In genomic region chr16:69724981-69725479, GRCh38 we compare ENCODE assay signal across 9 cellular contexts. TPM values are rescaled to one million over a fixed set of nuclear protein-coding genes. Genes with fewer than 3 reads are reported as not detected.
DNase-seq lines count a peak whose midpoint lies in the region; ATAC-seq and TF ChIP-seq lines count a peak whose summit lies in the region.
"Had no signal": no experiment of that assay in that cellular context is flagged by ENCODE, and none has a peak within 500 bp of the region (broad histone marks: within the 10 kb centered on the region; RNA-seq: fewer than 3 reads in every experiment).

No MANE protein-coding gene starts in this region.

- no peak for DNase-seq in CD4-positive, alpha-beta T cell
- DNase-seq in LHCN-M2 (ENCODE audit: low read depth) (peak; percentile 72), coronary artery (ENCODE audit: low spot score) (no peak), NCI-H446 treated with DMSO at 0.1 percent for 48 hours (lab: John Stamatoyannopoulos, UW) (no peak), NCI-H128 (lab: John Stamatoyannopoulos, UW; ENCODE audit: unreplicated experiment) (no peak), MM.1S (no peak), NCI-H1105 (lab: John Stamatoyannopoulos, UW) (no peak)
- no peak for DNase-seq in natural killer cell treated with Interleukin-12 subunit alpha and Interleukin-12 subunit beta and Interleukin-15 and Interleukin-18, amount 100 ng/mL, for 72 hours (ENCODE audit: low spot score)
- DNase-seq: Kasumi-1 had no signal

- no peaks in the 10 kb centered on the region for H3K9me2 ChIP-seq in MM.1S (replicated peaks; ENCODE audit: insufficient read depth, low read length)

- CTCF ChIA-PET in CD4-positive, alpha-beta T cell (lab: Charles Lee): interaction anchor here (0.6 to 2.8 kb wide), 3 partner anchors 30 to 443 kb away, joined by 3 to 11 read pairs (median 3); partner anchors contain the start of gene NOB1

- H3K27me3 Mint-ChIP-seq in CD4-positive, alpha-beta T cell: no peaks in the 10 kb centered on the region
- H3K27me3 Mint-ChIP-seq in natural killer cell treated with Interleukin-12 subunit alpha and Interleukin-12 subunit beta and Interleukin-15 and Interleukin-18, amount 100 ng/mL, for 72 hours: no peaks in the 10 kb centered on the region

- no peak overlapping the region for H3K4me2 ChIP-seq in MM.1S (ENCODE audit: low read depth, low read length)

- peak overlapping the region; percentile 48 for H3K4me3 Mint-ChIP-seq in CD4-positive, alpha-beta T cell
- H3K4me3 Mint-ChIP-seq in natural killer cell treated with Interleukin-12 subunit alpha and Interleukin-12 subunit beta and Interleukin-15 and Interleukin-18, amount 100 ng/mL, for 72 hours: peak overlapping the region; percentile 52

- no peak for TF ChIP-seq CTCF in CD4-positive, alpha-beta T cell (IDR thresholded peaks at IDR 0.05)
- TF ChIP-seq CTCF in coronary artery (IDR thresholded peaks at IDR 0.05) (no peak), MM.1S (IDR thresholded peaks at IDR 0.05; ENCODE audit: low read length) (no peak)

- no peak overlapping the region for H3K9ac ChIP-seq in MM.1S (ENCODE audit: low read length)

- intact Hi-C loops in CD4-positive, alpha-beta T cell (cut with DNase I, micrococcal nuclease): loop anchor here in 1 of 2 experiments (1.0 kb wide), 1 partner anchor 16 kb away; no protein-coding TSS in a partner anchor

- no peaks in the 10 kb centered on the region for H3K27me3 ChIP-seq in CD4-positive, alpha-beta T cell (ENCODE audit: control insufficient read depth, insufficient read depth, low read length)
- no peaks in the 10 kb centered on the region for H3K27me3 ChIP-seq in MM.1S (replicated peaks; ENCODE audit: insufficient read depth, low read length)

- POLR2A ChIA-PET in CD4-positive, alpha-beta T cell (lab: Charles Lee): interaction anchor here (0.8 to 5.9 kb wide), 2 partner anchors 29 to 38 kb away, joined by 3 to 62 read pairs; partner anchors contain the start of gene NOB1

- no peaks in the 10 kb centered on the region for H3K79me2 ChIP-seq in MM.1S (ENCODE audit: low read length)

- H3K4me1 ChIP-seq in MM.1S (ENCODE audit: low read length): peaks cover 15% of the 10 kb centered on the region

- H3K27ac Mint-ChIP-seq in CD4-positive, alpha-beta T cell: peak overlapping the region; percentile 84
- H3K27ac Mint-ChIP-seq in natural killer cell treated with Interleukin-12 subunit alpha and Interleukin-12 subunit beta and Interleukin-15 and Interleukin-18, amount 100 ng/mL, for 72 hours: peak overlapping the region in 1 of 2 donors; percentile 97

- H2AFZ ChIP-seq in MM.1S (ENCODE audit: low read length): no peak overlapping the region

- H3K36me3 Mint-ChIP-seq in CD4-positive, alpha-beta T cell (ENCODE audit: low read depth): no peaks in the 10 kb centered on the region
- no peaks in the 10 kb centered on the region for H3K36me3 Mint-ChIP-seq in natural killer cell treated with Interleukin-12 subunit alpha and Interleukin-12 subunit beta and Interleukin-15 and Interleukin-18, amount 100 ng/mL, for 72 hours

- H4K20me1 ChIP-seq in MM.1S (ENCODE audit: insufficient read depth, low read length): no peaks in the 10 kb centered on the region

- H3K36me3 ChIP-seq in MM.1S (replicated peaks; ENCODE audit: insufficient read depth, low read length): no peaks in the 10 kb centered on the region

- peaks cover 3% of the 10 kb centered on the region; the same call in 1 of the 2 replicates for H3F3A ChIP-seq in MM.1S (ENCODE audit: insufficient read depth, low read length)

- H3K27ac ChIP-seq in CD4-positive, alpha-beta T cell (ENCODE audit: low read depth, low read length): no peak overlapping the region
- H3K27ac ChIP-seq in coronary artery (peak overlapping the region in 1 of 2 donors; percentile 88), MM.1S (ENCODE audit: low read length) (no peak overlapping the region)

- ATAC-seq in CD4-positive, alpha-beta T cell (ENCODE audit: poor library complexity): no peak
- no peak for ATAC-seq in natural killer cell treated with Interleukin-12 subunit alpha and Interleukin-12 subunit beta and Interleukin-15 and Interleukin-18, amount 100 ng/mL, for 72 hours

- no peaks in the 10 kb centered on the region for H3K9me3 Mint-ChIP-seq in CD4-positive, alpha-beta T cell
- H3K9me3 Mint-ChIP-seq in natural killer cell treated with Interleukin-12 subunit alpha and Interleukin-12 subunit beta and Interleukin-15 and Interleukin-18, amount 100 ng/mL, for 72 hours: no peaks in the 10 kb centered on the region

- H3K4me3 ChIP-seq in coronary artery: peak overlapping the region; percentile 77
- no peak overlapping the region for H3K4me3 ChIP-seq in MM.1S (ENCODE audit: low read length)

- H3K4me1 Mint-ChIP-seq in CD4-positive, alpha-beta T cell (ENCODE audit: low read depth): peaks cover 22% of the 10 kb centered on the region
- H3K4me1 Mint-ChIP-seq in natural killer cell treated with Interleukin-12 subunit alpha and Interleukin-12 subunit beta and Interleukin-15 and Interleukin-18, amount 100 ng/mL, for 72 hours (ENCODE audit: low read depth in 2 of 2): peaks cover 21 to 24% of the 10 kb centered on the region in 2 donors

- H3K9me3 ChIP-seq in CD4-positive, alpha-beta T cell (ENCODE audit: control insufficient read depth, low read length): no peaks in the 10 kb centered on the region
- H3K9me3 ChIP-seq in MM.1S (replicated peaks; ENCODE audit: insufficient read depth, low read length): no peaks in the 10 kb centered on the region

RNA-seq across cellular contexts. Expression of gene NQO1, which starts 1.3 kb away (rescaled TPM):
- total RNA-seq in CD4-positive, alpha-beta T cell: under 1 TPM; 0.25 to 0.80 TPM
- 415 and 494 TPM in 2 replicates for total RNA-seq in LHCN-M2 (2014; rRNA removed)
- polyA plus RNA-seq in LHCN-M2 (2012): 2,044 TPM
- total RNA-seq in natural killer cell treated with Interleukin-12 subunit alpha and Interleukin-12 subunit beta and Interleukin-15 and Interleukin-18, amount 100 ng/mL, for 72 hours: 10 to 100 TPM; 15.6 to 29.2 TPM

RNA-seq across cellular contexts. Expression of gene NOB1, which starts 29.7 kb away (rescaled TPM):
- 10 to 100 TPM; 31.0 to 33.9 TPM for total RNA-seq in CD4-positive, alpha-beta T cell
- total RNA-seq in LHCN-M2 (2014; rRNA removed): 19.8 and 26.9 TPM in 2 replicates
- 45.0 TPM for polyA plus RNA-seq in LHCN-M2 (2012)
- 100 to 1,000 TPM in 1 of 2 donors, 10 to 100 TPM in 1; 61.6 to 119 TPM for total RNA-seq in natural killer cell treated with Interleukin-12 subunit alpha and Interleukin-12 subunit beta and Interleukin-15 and Interleukin-18, amount 100 ng/mL, for 72 hours

RNA-seq across cellular contexts. Expression of gene WWP2, which starts 37.1 kb away (rescaled TPM):
- 10 to 100 TPM; 41.9 to 43.0 TPM for total RNA-seq in CD4-positive, alpha-beta T cell
- 18.9 and 20.8 TPM in 2 replicates for total RNA-seq in LHCN-M2 (2014; rRNA removed)
- polyA plus RNA-seq in LHCN-M2 (2012): 19.9 TPM
- 10 to 100 TPM; 82.8 to 93.2 TPM for total RNA-seq in natural killer cell treated with Interleukin-12 subunit alpha and Interleukin-12 subunit beta and Interleukin-15 and Interleukin-18, amount 100 ng/mL, for 72 hours

Comparison
In these comparisons a context has a peak if more than half of its experiments do, and no peak if none do; other contexts are left out.
1. RNA of gene NQO1, which starts 1.3 kb away (total RNA-seq): 415 to 494 TPM in LHCN-M2; 15.6 to 29.2 TPM in natural killer cell treated with Interleukin-12 subunit alpha and Interleukin-12 subunit beta and Interleukin-15 and Interleukin-18, amount 100 ng/mL, for 72 hours and 0.25 to 0.80 TPM in CD4-positive, alpha-beta T cell; every median in the first group is over 10 times any median in the second.